In genomic region chr10:69847458-69847857, GRCh38 we compare ENCODE assay signal across 25 cellular contexts. TPM values are rescaled to one million over a fixed set of nuclear protein-coding genes. Genes with fewer than 3 reads are reported as not detected.
DNase-seq lines count a peak whose midpoint lies in the region; TF ChIP-seq lines count a peak whose summit lies in the region.
"Had no signal": no experiment of that assay in that cellular context is flagged by ENCODE, and none has a peak within 500 bp of the region (broad histone marks: within the 10 kb centered on the region; RNA-seq: fewer than 3 reads in every experiment).

No MANE protein-coding gene starts in this region.

- H3K27me3 ChIP-seq in WERI-Rb-1 (ENCODE audit: insufficient read depth, low read depth, severe bottlenecking) (no peaks in the 10 kb centered on the region), mesenchymal stem cell (ENCODE audit: control insufficient read depth in 1 of 2, insufficient read depth in 1 of 2, low read length in 2 of 2) (no peaks in the 10 kb centered on the region), sigmoid colon (no peaks in the 10 kb centered on the region)
- H3K27me3 ChIP-seq: testis, uterus had no signal

- 23% methylated on average over 5 of the region's 5 CpGs for WGBS in mesenchymal stem cell
- WGBS in sigmoid colon, 2 donors = 77 to 81% methylated on average over 5 of the region's 5 CpGs

- peak overlapping the region; percentile 52 to 87 for H3K18ac ChIP-seq in mesenchymal stem cell (ENCODE audit: low read depth in 1 of 2, low read length in 2 of 2)

- peak overlapping the region in 1 of 2 experiments; percentile 10 for H3K4ac ChIP-seq in mesenchymal stem cell (ENCODE audit: low read depth in 1 of 2, low read length in 2 of 2)

- H3K27me3 Mint-ChIP-seq in HFFc6 (ENCODE audit: insufficient read depth) = no peaks in the 10 kb centered on the region; the same call in 1 of the 2 replicates

- peak overlapping the region; percentile 7 to 20 for H2BK12ac ChIP-seq in mesenchymal stem cell (ENCODE audit: low read length in 2 of 2)

- DNase-seq in HFFc6 = no peak
- peak; percentile 78 for DNase-seq in WERI-Rb-1
- peak; percentile 49 for DNase-seq in mesenchymal stem cell
- no peak for DNase-seq in sigmoid colon
- no peak for DNase-seq in NCI-H2171 treated with DMSO at 0.1 percent for 48 hours (lab: John Stamatoyannopoulos, UW)
- DNase-seq in NCI-H1436 treated with DMSO at 0.1 percent for 48 hours (lab: John Stamatoyannopoulos, UW) = no peak
- no peak for DNase-seq in mesenteric fat pad (ENCODE audit: low spot score)
- DNase-seq: activated CD4-positive, alpha-beta T cell treated with anti-CD3 and anti-CD28 coated beads for 36 hours; activated CD8-positive, alpha-beta memory T cell treated with anti-CD3 and anti-CD28 coated beads for 24 hours; activated naive CD4-positive, alpha-beta T cell; activated T-cell treated with anti-CD3 and anti-CD28 coated beads, Interleukin-2, amount 50 U/mL, for 24 hours; amniotic stem cell; KG1; kidney; lower lobe of right lung; MV-4-11; NCI-H1694; NCI-H524 treated with DMSO at 0.1 percent for 48 hours; RPMI8226; stimulated activated CD4-positive, alpha-beta T cell treated with anti-CD3 and anti-CD28 coated beads, Interleukin-4, amount 100 ng/mL, for 4 hours; stimulated activated naive CD4-positive, alpha-beta T cell; testis; uterus had no signal

- H3K9ac ChIP-seq in mesenchymal stem cell (ENCODE audit: low read length) = no peak overlapping the region

- H4K8ac ChIP-seq in mesenchymal stem cell (ENCODE audit: low read length) = peak overlapping the region; percentile 69

- no peak overlapping the region for H3K23ac ChIP-seq in mesenchymal stem cell (ENCODE audit: low read length in 2 of 2)

- H3K4me2 ChIP-seq in mesenchymal stem cell (ENCODE audit: low read length, poor library complexity, severe bottlenecking) = no peak overlapping the region

- H3K4me3 ChIP-seq in WERI-Rb-1 (ENCODE audit: low read depth, low read length) (peak overlapping the region; percentile 17), mesenchymal stem cell (ENCODE audit: insufficient read depth in 1 of 2, low read depth in 1 of 2, low read length in 2 of 2) (no peak overlapping the region), sigmoid colon (no peak overlapping the region)
- H3K4me3 ChIP-seq: lower lobe of right lung, testis, uterus had no signal

- H3K14ac ChIP-seq in mesenchymal stem cell (ENCODE audit: low read length in 2 of 2) = no peak overlapping the region

- no peak overlapping the region for H2BK5ac ChIP-seq in mesenchymal stem cell (ENCODE audit: low read depth, low read length, poor library complexity, severe bottlenecking)

- TF ChIP-seq EP300 in sigmoid colon (IDR thresholded peaks at IDR 0.05) = peak in 3 of 4 donors; percentile 69 to 77 (median 76)

- no peaks in the 10 kb centered on the region for H3K36me3 ChIP-seq in WERI-Rb-1
- peaks cover 0 to 1% of the 10 kb centered on the region in 2 experiments for H3K36me3 ChIP-seq in mesenchymal stem cell (ENCODE audit: control insufficient read depth in 1 of 2, insufficient read depth in 2 of 2, low read depth in 1 of 2, low read length in 2 of 2)
- no peaks in the 10 kb centered on the region for H3K36me3 ChIP-seq in sigmoid colon
- H3K36me3 ChIP-seq: lower lobe of right lung, uterus had no signal

- peak overlapping the region; percentile 44 for H2BK15ac ChIP-seq in mesenchymal stem cell (ENCODE audit: low read depth, poor library complexity, severe bottlenecking)

- peak overlapping the region; percentile 78 for H3K27ac Mint-ChIP-seq in HFFc6
- H3K27ac Mint-ChIP-seq: activated CD4-positive, alpha-beta T cell treated with anti-CD3 and anti-CD28 coated beads for 36 hours; activated T-cell treated with anti-CD3 and anti-CD28 coated beads, Interleukin-2, amount 50 U/mL, for 24 hours; CD14-positive monocyte had no signal

- intact Hi-C loops in sigmoid colon (cut with DNase I) = no loop called here

- peak overlapping the region; percentile 34 for H4K91ac ChIP-seq in mesenchymal stem cell (ENCODE audit: low read length)

- TF ChIP-seq CTCF in HFFc6 (IDR thresholded peaks at IDR 0.05) (no peak), WERI-Rb-1 (IDR thresholded peaks at IDR 0.05; ENCODE audit: low read depth, low read length) (no peak), sigmoid colon (IDR thresholded peaks at IDR 0.05) (no peak)

- H3K4me1 ChIP-seq in mesenchymal stem cell (ENCODE audit: control insufficient read depth, insufficient read depth, low read depth, low read length) = peaks cover 44% of the 10 kb centered on the region
- H3K4me1 ChIP-seq in sigmoid colon = peaks cover 0 to 57% (median 32%) of the 10 kb centered on the region in 4 donors
- H3K4me1 ChIP-seq: testis, uterus had no signal

- no peaks in the 10 kb centered on the region for H3K9me3 Mint-ChIP-seq in HFFc6
- H3K9me3 Mint-ChIP-seq: activated T-cell treated with anti-CD3 and anti-CD28 coated beads, Interleukin-2, amount 50 U/mL, for 24 hours; CD14-positive monocyte had no signal

- no peak for TF ChIP-seq POLR2A in sigmoid colon (IDR thresholded peaks at IDR 0.05)

- no peaks in the 10 kb centered on the region for H3K9me3 ChIP-seq in WERI-Rb-1 (ENCODE audit: severe bottlenecking)
- H3K9me3 ChIP-seq in mesenchymal stem cell (ENCODE audit: control insufficient read depth, low read length) = no peaks in the 10 kb centered on the region
- H3K9me3 ChIP-seq in sigmoid colon = no peaks in the 10 kb centered on the region
- H3K9me3 ChIP-seq: lower lobe of right lung, testis, uterus had no signal

- no peak overlapping the region for H2AK5ac ChIP-seq in mesenchymal stem cell (ENCODE audit: low read length, severe bottlenecking)

- no peak overlapping the region for H2AFZ ChIP-seq in mesenchymal stem cell (ENCODE audit: low read depth, low read length)

- H2BK120ac ChIP-seq in mesenchymal stem cell (ENCODE audit: low read depth, low read length) = peak overlapping the region; percentile 54

- peaks cover 25% of the 10 kb centered on the region for H3K79me1 ChIP-seq in mesenchymal stem cell (replicated peaks; ENCODE audit: low read length, poor library complexity, severe bottlenecking)

- H3K36me3 Mint-ChIP-seq in HFFc6 (ENCODE audit: low read depth) = peaks cover 6% of the 10 kb centered on the region; the same call in 1 of the 2 replicates
- H3K36me3 Mint-ChIP-seq: CD14-positive monocyte had no signal

- H3K4me3 Mint-ChIP-seq in HFFc6 = peak overlapping the region; percentile 46; the same call in 1 of the 2 replicates
- H3K4me3 Mint-ChIP-seq: activated CD4-positive, alpha-beta T cell treated with anti-CD3 and anti-CD28 coated beads for 36 hours; activated T-cell treated with anti-CD3 and anti-CD28 coated beads, Interleukin-2, amount 50 U/mL, for 24 hours had no signal

- H3K27ac ChIP-seq in WERI-Rb-1 (peak overlapping the region; percentile 95), mesenchymal stem cell (ENCODE audit: low read length, poor library complexity, severe bottlenecking) (no peak overlapping the region), sigmoid colon (peak overlapping the region in 2 of 4 donors; percentile 56 to 58)
- H3K27ac ChIP-seq: lower lobe of right lung, testis, uterus had no signal

- peaks cover 69% of the 10 kb centered on the region for H3K4me1 Mint-ChIP-seq in HFFc6 (ENCODE audit: low read depth)
- H3K4me1 Mint-ChIP-seq: CD14-positive monocyte had no signal

RNA-seq across cellular contexts. Expression of gene COL13A1, which starts 45.8 kb away (rescaled TPM):
- total RNA-seq in HFFc6 (2021; fragmentation: NEBNext Ultra II Directional; extraction: Animal tissue kit (Norgen Biotek cat#: 25700)) = 10 to 100 TPM; 33.5 to 46.6 (median 38.1) TPM
- 11.4 TPM for polyA plus RNA-seq in mesenchymal stem cell (2013, experiment 1 of 2)
- 11.1 TPM for polyA plus RNA-seq in mesenchymal stem cell (2013, experiment 2 of 2)
- total RNA-seq in sigmoid colon (1 to 10 TPM; 2.9 to 5.7 (median 5.0) TPM), mesenteric fat pad (not detected)
- polyA plus RNA-seq in sigmoid colon = 1 to 10 TPM in 2 of 3 donors, under 1 TPM in 1; 0.69 to 1.9 (median 1.8) TPM
- total RNA-seq: activated CD4-positive, alpha-beta T cell treated with anti-CD3 and anti-CD28 coated beads for 36 hours; T-helper 1 cell treated with Interleukin-12 subunit alpha and Interleukin-12 subunit beta and Interleukin-4 antibody, amounts not matched to agents 30 ng/mL and 1 ng/mL, for 36 hours had no signal
- polyA plus RNA-seq: CD14-positive monocyte had no signal

Comparison
In these comparisons a context has a peak if more than half of its experiments do, and no peak if none do; other contexts are left out.
1. DNase-seq: peak in WERI-Rb-1 (single experiment) and mesenchymal stem cell (single experiment); none in HFFc6 (single experiment), sigmoid colon (single experiment), NCI-H2171 treated with DMSO at 0.1 percent for 48 hours (single experiment), NCI-H1436 treated with DMSO at 0.1 percent for 48 hours (single experiment) and mesenteric fat pad (single experiment).
2. RNA of gene COL13A1, which starts 45.8 kb away (total RNA-seq): 33.5 to 46.6 TPM in HFFc6; 2.9 to 5.7 TPM in sigmoid colon and not detected in mesenteric fat pad (single experiment); every median in the first group is over 4 times any median in the second.